2 cellular contexts compared by ENCODE assay signal in the genomic region with DNA sequence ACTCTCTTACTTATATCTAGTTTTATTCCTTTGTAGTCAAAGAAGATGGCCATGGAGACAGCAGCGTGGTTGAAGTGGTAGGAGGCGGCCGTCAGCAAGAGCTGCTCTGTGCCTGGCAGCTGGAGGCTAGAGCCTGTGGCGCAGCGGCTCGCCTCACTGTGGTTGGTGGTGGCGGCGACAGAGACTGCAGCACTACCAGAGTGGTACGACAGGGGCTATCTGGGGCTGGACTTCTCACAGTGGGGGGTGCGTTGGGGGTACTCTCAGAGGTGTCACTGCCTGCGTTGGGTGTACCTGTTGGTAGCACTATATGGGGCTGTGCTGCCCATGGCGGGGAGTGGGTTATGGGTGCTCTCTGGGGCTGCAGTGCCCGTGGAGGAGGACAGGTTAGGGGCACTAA.
TF ChIP-seq lines count a peak whose summit lies in the region.

No MANE protein-coding gene starts in this region.

TF ChIP-seq in H1, 55 proteins besides CTCF, POLR2A, EP300 and RAD21 (continued from another document):
- no peak for TF ChIP-seq POLR2AphosphoS5 (IDR thresholded peaks at IDR 0.05; ENCODE audit: low read depth, low read length)
- TF ChIP-seq CHD2 (IDR thresholded peaks at IDR 0.05; ENCODE audit: low read length): no peak
TF ChIP-seq in H1: peak in this region for 0.

TF ChIP-seq in HEK293T, 16 proteins besides CTCF, POLR2A, EP300 and RAD21:
- TF ChIP-seq, protein P1, sequence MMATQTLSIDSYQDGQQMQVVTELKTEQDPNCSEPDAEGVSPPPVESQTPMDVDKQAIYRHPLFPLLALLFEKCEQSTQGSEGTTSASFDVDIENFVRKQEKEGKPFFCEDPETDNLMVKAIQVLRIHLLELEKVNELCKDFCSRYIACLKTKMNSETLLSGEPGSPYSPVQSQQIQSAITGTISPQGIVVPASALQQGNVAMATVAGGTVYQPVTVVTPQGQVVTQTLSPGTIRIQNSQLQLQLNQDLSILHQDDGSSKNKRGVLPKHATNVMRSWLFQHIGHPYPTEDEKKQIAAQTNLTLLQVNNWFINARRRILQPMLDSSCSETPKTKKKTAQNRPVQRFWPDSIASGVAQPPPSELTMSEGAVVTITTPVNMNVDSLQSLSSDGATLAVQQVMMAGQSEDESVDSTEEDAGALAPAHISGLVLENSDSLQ (IDR thresholded peaks at IDR 0.05): no peak
- TF ChIP-seq ARNT (IDR thresholded peaks at IDR 0.05) (no peak), CTBP1 (IDR thresholded peaks at IDR 0.05; ENCODE audit: borderline replicate concordance) (no peak), TARDBP (IDR thresholded peaks at IDR 0.05) (no peak), ZNF384 (IDR thresholded peaks at IDR 0.05) (no peak), SUZ12 (IDR thresholded peaks at IDR 0.05) (no peak), LEF1 (IDR thresholded peaks at IDR 0.05; ENCODE audit: borderline replicate concordance) (no peak), BHLHE40 (IDR thresholded peaks at IDR 0.05; ENCODE audit: borderline replicate concordance) (no peak), FOXK2 (IDR thresholded peaks at IDR 0.05) (no peak), ELF4 (IDR thresholded peaks at IDR 0.05) (no peak)
TF ChIP-seq in HEK293T: peak in this region for 0.
